In the genomic region with DNA sequence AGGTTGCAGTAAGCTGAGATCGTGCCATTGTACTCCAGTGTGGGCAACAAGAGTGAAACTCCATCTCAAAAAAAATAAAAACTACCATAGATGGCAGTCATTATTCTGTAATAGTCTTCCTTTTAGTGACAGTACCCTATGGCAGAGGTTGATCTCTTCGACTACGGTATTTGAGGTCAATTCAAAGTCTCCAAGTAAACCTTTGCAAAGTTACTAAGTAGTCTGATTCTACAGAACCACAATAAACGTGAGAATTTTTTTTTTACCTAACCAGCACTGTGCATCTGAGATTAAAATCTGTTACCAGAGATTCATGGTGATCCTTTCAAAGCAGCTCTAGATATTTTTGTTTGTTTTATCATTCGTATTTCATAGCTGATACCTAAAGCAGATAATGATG, we compare ENCODE assay signal across 1 cellular context.
TF ChIP-seq lines count a peak whose summit lies in the region.

No MANE protein-coding gene starts in this region.

TF ChIP-seq in K562, 482 proteins besides CTCF, POLR2A, EP300 and RAD21 (continued from another document):
- TF ChIP-seq, protein P1, sequence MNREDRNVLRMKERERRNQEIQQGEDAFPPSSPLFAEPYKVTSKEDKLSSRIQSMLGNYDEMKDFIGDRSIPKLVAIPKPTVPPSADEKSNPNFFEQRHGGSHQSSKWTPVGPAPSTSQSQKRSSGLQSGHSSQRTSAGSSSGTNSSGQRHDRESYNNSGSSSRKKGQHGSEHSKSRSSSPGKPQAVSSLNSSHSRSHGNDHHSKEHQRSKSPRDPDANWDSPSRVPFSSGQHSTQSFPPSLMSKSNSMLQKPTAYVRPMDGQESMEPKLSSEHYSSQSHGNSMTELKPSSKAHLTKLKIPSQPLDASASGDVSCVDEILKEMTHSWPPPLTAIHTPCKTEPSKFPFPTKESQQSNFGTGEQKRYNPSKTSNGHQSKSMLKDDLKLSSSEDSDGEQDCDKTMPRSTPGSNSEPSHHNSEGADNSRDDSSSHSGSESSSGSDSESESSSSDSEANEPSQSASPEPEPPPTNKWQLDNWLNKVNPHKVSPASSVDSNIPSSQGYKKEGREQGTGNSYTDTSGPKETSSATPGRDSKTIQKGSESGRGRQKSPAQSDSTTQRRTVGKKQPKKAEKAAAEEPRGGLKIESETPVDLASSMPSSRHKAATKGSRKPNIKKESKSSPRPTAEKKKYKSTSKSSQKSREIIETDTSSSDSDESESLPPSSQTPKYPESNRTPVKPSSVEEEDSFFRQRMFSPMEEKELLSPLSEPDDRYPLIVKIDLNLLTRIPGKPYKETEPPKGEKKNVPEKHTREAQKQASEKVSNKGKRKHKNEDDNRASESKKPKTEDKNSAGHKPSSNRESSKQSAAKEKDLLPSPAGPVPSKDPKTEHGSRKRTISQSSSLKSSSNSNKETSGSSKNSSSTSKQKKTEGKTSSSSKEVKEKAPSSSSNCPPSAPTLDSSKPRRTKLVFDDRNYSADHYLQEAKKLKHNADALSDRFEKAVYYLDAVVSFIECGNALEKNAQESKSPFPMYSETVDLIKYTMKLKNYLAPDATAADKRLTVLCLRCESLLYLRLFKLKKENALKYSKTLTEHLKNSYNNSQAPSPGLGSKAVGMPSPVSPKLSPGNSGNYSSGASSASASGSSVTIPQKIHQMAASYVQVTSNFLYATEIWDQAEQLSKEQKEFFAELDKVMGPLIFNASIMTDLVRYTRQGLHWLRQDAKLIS (CRISPR knock-in tag; IDR thresholded peaks at IDR 0.05), result no peak
- TF ChIP-seq MAFG (tag; conservative IDR thresholded peaks at IDR 0.05), result no peak
- no peak for TF ChIP-seq NCOA2 (IDR thresholded peaks at IDR 0.05; ENCODE audit: partially characterized antibody in 2 of 2)
